Comparison of ENCODE assay signal across 15 cellular contexts in genomic region chr17:47687328-47687690, GRCh38. TPM values are rescaled to one million over a fixed set of nuclear protein-coding genes. Genes with fewer than 3 reads are reported as not detected.
DNase-seq lines count a peak whose midpoint lies in the region; ATAC-seq and TF ChIP-seq lines count a peak whose summit lies in the region.
"Had no signal": no experiment of that assay in that cellular context is flagged by ENCODE, and none has a peak within 500 bp of the region (broad histone marks: within the 10 kb centered on the region; RNA-seq: fewer than 3 reads in every experiment).

No MANE protein-coding gene starts in this region.

- H3K36me3 ChIP-seq in stomach smooth muscle (ENCODE audit: control insufficient read depth in 2 of 2, insufficient read depth in 2 of 2, low read length in 2 of 2): peaks cover under 1 to 10% of the 10 kb centered on the region in 2 donors

- peaks cover 28% of the 10 kb centered on the region for H3K4me1 Mint-ChIP-seq in activated T-cell treated with anti-CD3 and anti-CD28 coated beads, Interleukin-2, amount 50 U/mL, for 72 hours (ENCODE audit: low read depth)

- H3K27ac ChIP-seq in stomach smooth muscle (ENCODE audit: low read length): peak overlapping the region; percentile 1

- no peaks in the 10 kb centered on the region for H3K9me3 ChIP-seq in stomach smooth muscle (ENCODE audit: control insufficient read depth in 2 of 2, low read length in 2 of 2)
- H3K9me3 ChIP-seq: testis had no signal

- peaks cover 7 to 30% of the 10 kb centered on the region in 2 donors for H3K36me3 Mint-ChIP-seq in activated T-cell treated with anti-CD3 and anti-CD28 coated beads, Interleukin-2, amount 50 U/mL, for 72 hours (ENCODE audit: insufficient read depth in 2 of 2)

- H3K27me3 Mint-ChIP-seq in activated T-cell treated with anti-CD3 and anti-CD28 coated beads, Interleukin-2, amount 50 U/mL, for 72 hours (ENCODE audit: low read depth): no peaks in the 10 kb centered on the region

- intact Hi-C loops in left colon (cut with DNase I, micrococcal nuclease): no loop called here

- no peak for DNase-seq in activated T-cell treated with anti-CD3 and anti-CD28 coated beads, Interleukin-2, amount 50 U/mL, for 72 hours
- DNase-seq in activated T-cell treated with anti-CD3 and anti-CD28 coated beads for 4 hours (no peak), left colon (no peak), NCI-H446 treated with DMSO at 0.1 percent for 48 hours (lab: John Stamatoyannopoulos, UW) (no peak)
- no peak for DNase-seq in stimulated activated CD4-positive, alpha-beta T cell treated with anti-CD3 and anti-CD28 coated beads, Interleukin-1b, Interleukin-23, amount 100 ng/mL, for 48 hours
- no peak for DNase-seq in activated CD4-positive, CD25-positive, alpha-beta regulatory T cell (lab: John Stamatoyannopoulos, UW)
- DNase-seq: COR-L47, GDM1, NCI-H1092, NCI-H2171 treated with DMSO at 0.1 percent for 48 hours, testis had no signal

- H3K27me3 ChIP-seq in stomach smooth muscle (ENCODE audit: control insufficient read depth in 1 of 2, insufficient read depth in 2 of 2, low read length in 2 of 2): no peaks in the 10 kb centered on the region
- H3K27me3 ChIP-seq: testis had no signal

- peak overlapping the region; percentile 8 for H3K27ac Mint-ChIP-seq in activated T-cell treated with anti-CD3 and anti-CD28 coated beads, Interleukin-2, amount 50 U/mL, for 72 hours

- H3K4me1 ChIP-seq in stomach smooth muscle (ENCODE audit: control insufficient read depth, insufficient read depth, low read length): peaks cover 4% of the 10 kb centered on the region

- ATAC-seq in activated T-cell treated with anti-CD3 and anti-CD28 coated beads, Interleukin-2, amount 50 U/mL, for 72 hours (replicated peaks in 1 of 2): no peak
- ATAC-seq in SK-N-SH treated with all-trans-retinoic acid at 6 μM for 48 hours (peak; percentile 2; the same call in 1 of the 3 replicates), left colon (peak; percentile 22)

- no peak overlapping the region for H3K9ac ChIP-seq in stomach smooth muscle (ENCODE audit: low read length in 2 of 2)

- no peak overlapping the region for H3K4me3 ChIP-seq in stomach smooth muscle (ENCODE audit: low read length in 2 of 2)
- H3K4me3 ChIP-seq: K562, testis had no signal

- H3K4me3 Mint-ChIP-seq in activated T-cell treated with anti-CD3 and anti-CD28 coated beads, Interleukin-2, amount 50 U/mL, for 72 hours: no peak overlapping the region

- H3K9me3 Mint-ChIP-seq in activated T-cell treated with anti-CD3 and anti-CD28 coated beads, Interleukin-2, amount 50 U/mL, for 72 hours: no peaks in the 10 kb centered on the region

TF ChIP-seq in SK-N-SH treated with all-trans-retinoic acid at 6 μM for 48 hours, 23 proteins besides CTCF, POLR2A, EP300 and RAD21:
- TF ChIP-seq BACH2 (CRISPR knock-in tag; IDR thresholded peaks at IDR 0.05; ENCODE audit: borderline replicate concordance): no peak
- no peak for TF ChIP-seq ISL1 (CRISPR knock-in tag; IDR thresholded peaks at IDR 0.05)
- no peak for TF ChIP-seq RARB (CRISPR knock-in tag; IDR thresholded peaks at IDR 0.05)
- TF ChIP-seq CSDC2 (CRISPR knock-in tag; IDR thresholded peaks at IDR 0.05): no peak
- TF ChIP-seq ZNF8 (CRISPR knock-in tag; IDR thresholded peaks at IDR 0.05): no peak
- TF ChIP-seq PPARA (CRISPR knock-in tag; IDR thresholded peaks at IDR 0.05; ENCODE audit: borderline replicate concordance): no peak
- no peak for TF ChIP-seq PATZ1 (CRISPR knock-in tag; IDR thresholded peaks at IDR 0.05; ENCODE audit: borderline replicate concordance)
- no peak for TF ChIP-seq CSRNP3 (CRISPR knock-in tag; IDR thresholded peaks at IDR 0.05)
- TF ChIP-seq CREB5 (CRISPR knock-in tag; IDR thresholded peaks at IDR 0.05; ENCODE audit: low read depth): no peak
- no peak for TF ChIP-seq TOX (CRISPR knock-in tag; IDR thresholded peaks at IDR 0.05; ENCODE audit: borderline replicate concordance)
- no peak for TF ChIP-seq GLIS3 (CRISPR knock-in tag; IDR thresholded peaks at IDR 0.05)
- TF ChIP-seq POU6F1 (CRISPR knock-in tag; IDR thresholded peaks at IDR 0.05; ENCODE audit: borderline replicate concordance, low read depth): no peak
TF ChIP-seq in SK-N-SH treated with all-trans-retinoic acid at 6 μM for 48 hours: peak in this region for 0.

RNA-seq across cellular contexts. Expression of gene TBKBP1, which starts 6.7 kb away (rescaled TPM):
- total RNA-seq in activated T-cell treated with anti-CD3 and anti-CD28 coated beads, Interleukin-2, amount 50 U/mL, for 72 hours: 10 to 100 TPM; 24.2 to 28.7 TPM
- total RNA-seq in left colon: 1 to 10 TPM; 1.5 to 3.8 TPM

RNA-seq across cellular contexts. Expression of gene KPNB1, which starts 37.6 kb away (rescaled TPM):
- total RNA-seq in activated T-cell treated with anti-CD3 and anti-CD28 coated beads, Interleukin-2, amount 50 U/mL, for 72 hours: 100 to 1,000 TPM; 581 to 729 TPM
- 100 to 1,000 TPM; 176 to 228 TPM for total RNA-seq in left colon

RNA-seq across cellular contexts. Expression of gene TBX21, which starts 45.7 kb away (rescaled TPM):
- 10 to 100 TPM; 27.9 to 45.5 TPM for total RNA-seq in activated T-cell treated with anti-CD3 and anti-CD28 coated beads, Interleukin-2, amount 50 U/mL, for 72 hours
- under 1 TPM; 0.34 to 0.56 TPM for total RNA-seq in left colon
- total RNA-seq: OCI-LY7 had no signal

Comparison
In these comparisons a context has a peak if more than half of its experiments do, and no peak if none do; other contexts are left out.
1. ATAC-seq: peak in SK-N-SH treated with all-trans-retinoic acid at 6 μM for 48 hours (single experiment) and left colon (single experiment); none in activated T-cell treated with anti-CD3 and anti-CD28 coated beads, Interleukin-2, amount 50 U/mL, for 72 hours (0 of 2).
2. RNA of gene TBKBP1, which starts 6.7 kb away (total RNA-seq): 24.2 to 28.7 TPM in activated T-cell treated with anti-CD3 and anti-CD28 coated beads, Interleukin-2, amount 50 U/mL, for 72 hours; 1.5 to 3.8 TPM in left colon; every median in the first group is over 4 times any median in the second.
3. RNA of gene TBX21, which starts 45.7 kb away (total RNA-seq): 27.9 to 45.5 TPM in activated T-cell treated with anti-CD3 and anti-CD28 coated beads, Interleukin-2, amount 50 U/mL, for 72 hours; 0.34 to 0.56 TPM in left colon; every median in the first group is over 10 times any median in the second.